In genomic region chr12:58873496-58873895, GRCh38 we compare ENCODE assay signal across 19 cellular contexts. TPM values are rescaled to one million over a fixed set of nuclear protein-coding genes. Genes with fewer than 3 reads are reported as not detected.
"Had no signal": no experiment of that assay in that cellular context is flagged by ENCODE, and none has a peak within 500 bp of the region (broad histone marks: within the 10 kb centered on the region; RNA-seq: fewer than 3 reads in every experiment).

No MANE protein-coding gene starts in this region.

- H3K36me3 ChIP-seq: neutrophil had no signal

- H3K27ac ChIP-seq: gastroesophageal sphincter, lower lobe of right lung, neutrophil, transverse colon had no signal

- ATAC-seq: activated T-helper 17 cell treated with anti-CD3 and anti-CD28 coated beads, Interleukin-2, amount 50 U/mL, for 72 hours; gastroesophageal sphincter; lower lobe of right lung; naive thymus-derived CD4-positive, alpha-beta T cell; right cardiac atrium; stimulated activated effector memory CD8-positive, alpha-beta T cell treated with anti-CD3 and anti-CD28 coated beads, Interleukin-12 subunit alpha, Interleukin-12 subunit beta, amount 100 ng/mL, for 72 hours; T-helper 17 cell; WTC11 had no signal

- H3K4me1 ChIP-seq: lower lobe of right lung, transverse colon had no signal

- H3K36me3 Mint-ChIP-seq: activated naive CD4-positive, alpha-beta T cell treated with anti-CD3 and anti-CD28 coated beads, Interleukin-2, amount 10 ng/mL, durations not matched to agents 7 days and 5 days; naive thymus-derived CD4-positive, alpha-beta T cell; stimulated activated effector memory CD8-positive, alpha-beta T cell treated with anti-CD3 and anti-CD28 coated beads, Interleukin-12 subunit alpha, Interleukin-12 subunit beta, amount 100 ng/mL, for 72 hours had no signal

- H3K4me3 Mint-ChIP-seq: activated CD4-positive, alpha-beta T cell treated with anti-CD3 and anti-CD28 coated beads, Interleukin-2, amount 10 ng/mL, durations not matched to agents 24 days and 14 days; activated naive CD4-positive, alpha-beta T cell treated with anti-CD3 and anti-CD28 coated beads, Interleukin-2, amount 10 ng/mL, durations not matched to agents 7 days and 5 days; activated T-helper 17 cell treated with anti-CD3 and anti-CD28 coated beads, Interleukin-2, amount 50 U/mL, for 72 hours; naive thymus-derived CD4-positive, alpha-beta T cell; stimulated activated effector memory CD8-positive, alpha-beta T cell treated with anti-CD3 and anti-CD28 coated beads, Interleukin-12 subunit alpha, Interleukin-12 subunit beta, amount 100 ng/mL, for 72 hours; T-helper 17 cell; WTC11 had no signal

- H3K4me1 Mint-ChIP-seq: activated CD4-positive, alpha-beta T cell treated with anti-CD3 and anti-CD28 coated beads, Interleukin-2, amount 10 ng/mL, durations not matched to agents 24 days and 14 days; activated naive CD4-positive, alpha-beta T cell treated with anti-CD3 and anti-CD28 coated beads, Interleukin-2, amount 10 ng/mL, durations not matched to agents 7 days and 5 days; activated T-helper 17 cell treated with anti-CD3 and anti-CD28 coated beads, Interleukin-2, amount 50 U/mL, for 72 hours; naive thymus-derived CD4-positive, alpha-beta T cell; stimulated activated effector memory CD8-positive, alpha-beta T cell treated with anti-CD3 and anti-CD28 coated beads, Interleukin-12 subunit alpha, Interleukin-12 subunit beta, amount 100 ng/mL, for 72 hours; T-helper 17 cell; WTC11 had no signal

- H3K4me3 ChIP-seq: gastroesophageal sphincter, lower lobe of right lung, transverse colon had no signal

- H3K27me3 Mint-ChIP-seq: activated CD4-positive, alpha-beta T cell treated with anti-CD3 and anti-CD28 coated beads, Interleukin-2, amount 10 ng/mL, durations not matched to agents 24 days and 14 days; activated naive CD4-positive, alpha-beta T cell treated with anti-CD3 and anti-CD28 coated beads, Interleukin-2, amount 10 ng/mL, durations not matched to agents 7 days and 5 days; activated T-helper 17 cell treated with anti-CD3 and anti-CD28 coated beads, Interleukin-2, amount 50 U/mL, for 72 hours; naive thymus-derived CD4-positive, alpha-beta T cell; T-helper 17 cell had no signal

- DNase-seq: activated CD4-positive, alpha-beta T cell treated with anti-CD3 and anti-CD28 coated beads, Interleukin-2, amount 10 ng/mL, durations not matched to agents 24 days and 14 days; activated CD8-positive, alpha-beta memory T cell treated with anti-CD3 and anti-CD28 coated beads for 24 hours; activated naive CD4-positive, alpha-beta T cell treated with anti-CD3 and anti-CD28 coated beads, Interleukin-2, amount 10 ng/mL, durations not matched to agents 7 days and 5 days; kidney; lower lobe of right lung; midbrain; naive thymus-derived CD4-positive, alpha-beta T cell; posterior cingulate gyrus; right cardiac atrium; substantia nigra; T-helper 17 cell; transverse colon had no signal

- H3K27ac Mint-ChIP-seq: activated CD4-positive, alpha-beta T cell treated with anti-CD3 and anti-CD28 coated beads, Interleukin-2, amount 10 ng/mL, durations not matched to agents 24 days and 14 days; activated naive CD4-positive, alpha-beta T cell treated with anti-CD3 and anti-CD28 coated beads, Interleukin-2, amount 10 ng/mL, durations not matched to agents 7 days and 5 days; activated T-helper 17 cell treated with anti-CD3 and anti-CD28 coated beads, Interleukin-2, amount 50 U/mL, for 72 hours; naive thymus-derived CD4-positive, alpha-beta T cell; stimulated activated effector memory CD8-positive, alpha-beta T cell treated with anti-CD3 and anti-CD28 coated beads, Interleukin-12 subunit alpha, Interleukin-12 subunit beta, amount 100 ng/mL, for 72 hours; T-helper 17 cell; WTC11 had no signal

- H3K9me3 Mint-ChIP-seq: activated CD4-positive, alpha-beta T cell treated with anti-CD3 and anti-CD28 coated beads, Interleukin-2, amount 10 ng/mL, durations not matched to agents 24 days and 14 days; activated T-helper 17 cell treated with anti-CD3 and anti-CD28 coated beads, Interleukin-2, amount 50 U/mL, for 72 hours; stimulated activated effector memory CD8-positive, alpha-beta T cell treated with anti-CD3 and anti-CD28 coated beads, Interleukin-12 subunit alpha, Interleukin-12 subunit beta, amount 100 ng/mL, for 72 hours; WTC11 had no signal

- FAIRE-seq: bronchial epithelial cell, endothelial cell of umbilical vein, kidney had no signal

- H3K9me3 ChIP-seq: gastroesophageal sphincter, lower lobe of right lung, neutrophil, transverse colon had no signal

- H3K27me3 ChIP-seq: gastroesophageal sphincter, neutrophil, transverse colon had no signal

RNA-seq across cellular contexts. Expression of gene LRIG3, which starts 46.8 kb away (rescaled TPM):
- total RNA-seq: activated CD4-positive, alpha-beta T cell treated with anti-CD3 and anti-CD28 coated beads, Interleukin-2, amount 10 ng/mL, durations not matched to agents 24 days and 14 days; activated T-helper 17 cell treated with anti-CD3 and anti-CD28 coated beads, Interleukin-2, amount 50 U/mL, for 72 hours; T-helper 17 cell had no signal
- polyA plus RNA-seq: naive thymus-derived CD4-positive, alpha-beta T cell had no signal
